ENCODE assay signal across 1 cellular context in genomic region chr13:81382236-81382635, GRCh38.
TF ChIP-seq lines count a peak whose summit lies in the region.

No MANE protein-coding gene starts in this region.

TF ChIP-seq in GM23338, 12 proteins besides CTCF, POLR2A, EP300 and RAD21 (continued from another document):
- TF ChIP-seq, protein P1, sequence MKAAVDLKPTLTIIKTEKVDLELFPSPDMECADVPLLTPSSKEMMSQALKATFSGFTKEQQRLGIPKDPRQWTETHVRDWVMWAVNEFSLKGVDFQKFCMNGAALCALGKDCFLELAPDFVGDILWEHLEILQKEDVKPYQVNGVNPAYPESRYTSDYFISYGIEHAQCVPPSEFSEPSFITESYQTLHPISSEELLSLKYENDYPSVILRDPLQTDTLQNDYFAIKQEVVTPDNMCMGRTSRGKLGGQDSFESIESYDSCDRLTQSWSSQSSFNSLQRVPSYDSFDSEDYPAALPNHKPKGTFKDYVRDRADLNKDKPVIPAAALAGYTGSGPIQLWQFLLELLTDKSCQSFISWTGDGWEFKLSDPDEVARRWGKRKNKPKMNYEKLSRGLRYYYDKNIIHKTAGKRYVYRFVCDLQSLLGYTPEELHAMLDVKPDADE (IDR thresholded peaks at IDR 0.05): no peak
- TF ChIP-seq CREB1 (CRISPR knock-in tag; IDR thresholded peaks at IDR 0.05; ENCODE audit: low read depth) (no peak), ZNF114 (CRISPR knock-in tag; IDR thresholded peaks at IDR 0.05) (no peak), JUNB (IDR thresholded peaks at IDR 0.05; ENCODE audit: unreplicated experiment) (no peak), POLR2AphosphoS5 (IDR thresholded peaks at IDR 0.05; ENCODE audit: low read depth) (no peak), ZNF331 (CRISPR knock-in tag; IDR thresholded peaks at IDR 0.05; ENCODE audit: low read depth) (no peak), ZNF462 (CRISPR knock-in tag; IDR thresholded peaks at IDR 0.05) (no peak), NANOG (IDR thresholded peaks at IDR 0.05; ENCODE audit: borderline replicate concordance) (no peak)
